ENCODE assay signal across 17 cellular contexts in genomic region chrX:146456058-146456457, GRCh38.
"Had no signal": no experiment of that assay in that cellular context is flagged by ENCODE, and none has a peak within 500 bp of the region (broad histone marks: within the 10 kb centered on the region; RNA-seq: fewer than 3 reads in every experiment).

No MANE protein-coding gene starts in this region.

- DNase-seq: cortex of kidney; dorsolateral prefrontal cortex; effector CD8-positive, alpha-beta T cell; heart left ventricle; hippocampal formation; left colon; mammary epithelial cell; mucosa of descending colon; natural killer cell; nucleus accumbens; ovary; small intestine; stimulated activated CD4-positive, alpha-beta T cell treated with anti-CD3 and anti-CD28 coated beads, Interleukin-12 subunit alpha, Interleukin-12 subunit beta, amount 100 ng/mL, for 4 hours; stimulated activated naive CD4-positive, alpha-beta T cell treated with Interleukin-2 at 50 U/mL for 16 hours; trophoblast cell had no signal

- H3K4me3 Mint-ChIP-seq: natural killer cell, neural crest cell had no signal

- H3K36me3 Mint-ChIP-seq: natural killer cell had no signal

- ATAC-seq: esophagus mucosa, heart left ventricle, left colon, mucosa of descending colon, natural killer cell had no signal

- H3K4me1 Mint-ChIP-seq: natural killer cell, neural crest cell had no signal

- H3K27ac Mint-ChIP-seq: natural killer cell had no signal
